15 cellular contexts compared by ENCODE assay signal in the genomic region with DNA sequence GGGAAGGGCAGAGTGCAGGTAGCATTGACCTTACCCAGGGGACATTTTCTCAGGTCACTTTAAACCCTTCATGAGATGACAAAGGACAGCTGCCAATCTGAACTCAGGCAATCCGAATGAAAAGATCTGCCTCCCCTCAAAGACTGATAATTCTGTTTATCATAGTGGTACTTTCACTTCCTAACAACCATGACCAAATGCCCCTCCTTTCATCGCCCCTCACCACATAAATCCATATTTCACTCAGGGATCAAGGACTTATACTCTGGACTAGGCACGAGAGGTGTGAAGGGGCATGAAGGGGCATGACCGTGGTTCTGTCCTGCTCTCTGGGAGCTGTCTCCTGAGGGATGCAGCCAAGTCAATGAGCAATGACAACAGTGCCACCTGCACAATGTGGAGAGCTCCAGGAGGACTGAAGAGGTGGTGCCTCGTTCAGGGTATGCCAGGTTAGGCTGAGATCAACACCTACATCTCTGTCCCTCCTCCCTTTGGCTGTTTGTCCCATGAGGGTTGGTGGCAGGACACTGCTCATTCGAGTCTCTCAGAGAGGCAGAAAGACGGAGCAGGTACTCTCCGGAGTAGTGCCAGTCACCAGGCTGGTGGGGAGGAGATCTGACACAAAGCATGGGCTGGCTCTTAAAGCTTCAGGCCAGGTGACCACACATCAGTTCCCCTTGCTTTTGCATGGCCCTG. TPM values are rescaled to one million over a fixed set of nuclear protein-coding genes. Genes with fewer than 3 reads are reported as not detected.
DNase-seq lines count a peak whose midpoint lies in the region; ATAC-seq, FAIRE-seq and TF ChIP-seq lines count a peak whose summit lies in the region.
"Had no signal": no experiment of that assay in that cellular context is flagged by ENCODE, and none has a peak within 500 bp of the region (broad histone marks: within the 10 kb centered on the region; RNA-seq: fewer than 3 reads in every experiment).

No MANE protein-coding gene starts in this region.

- H3K9me3 Mint-ChIP-seq in activated naive CD8-positive, alpha-beta T cell treated with anti-CD3 and anti-CD28 coated beads, Interleukin-2, amount 50 U/mL, for 24 hours, result no peaks in the 10 kb centered on the region
- H3K9me3 Mint-ChIP-seq: activated CD4-positive, alpha-beta T cell treated with anti-CD3 and anti-CD28 coated beads, Interleukin-2, amount 10 ng/mL, durations not matched to agents 7 days and 5 days; type B pancreatic cell had no signal

- no peak overlapping the region for H3K4me3 Mint-ChIP-seq in activated naive CD8-positive, alpha-beta T cell treated with anti-CD3 and anti-CD28 coated beads, Interleukin-2, amount 50 U/mL, for 24 hours
- H3K4me3 Mint-ChIP-seq: activated CD4-positive, alpha-beta T cell treated with anti-CD3 and anti-CD28 coated beads, Interleukin-2, amount 10 ng/mL, durations not matched to agents 7 days and 5 days; type B pancreatic cell had no signal

- TF ChIP-seq CTCF in vagina (IDR thresholded peaks at IDR 0.05) (no peak), omental fat pad (IDR thresholded peaks at IDR 0.05) (no peak)

- H3K36me3 Mint-ChIP-seq in activated naive CD8-positive, alpha-beta T cell treated with anti-CD3 and anti-CD28 coated beads, Interleukin-2, amount 50 U/mL, for 24 hours (ENCODE audit: low read depth), result no peaks in the 10 kb centered on the region

- DNase-seq in GM12892 (ENCODE audit: insufficient read length), result no peak
- peak; percentile 22 for DNase-seq in NCI-H2029 (lab: John Stamatoyannopoulos, UW)
- no peak for DNase-seq in activated naive CD8-positive, alpha-beta T cell treated with anti-CD3 and anti-CD28 coated beads, Interleukin-2, amount 50 U/mL, for 24 hours
- DNase-seq in vagina (ENCODE audit: extremely low spot score in 2 of 2), result no peak
- DNase-seq in omental fat pad (ENCODE audit: low spot score), result no peak
- DNase-seq: activated CD4-positive, alpha-beta T cell treated with anti-CD3 and anti-CD28 coated beads, Interleukin-2, amount 10 ng/mL, durations not matched to agents 7 days and 5 days; activated naive CD4-positive, alpha-beta T cell treated with anti-CD3 and anti-CD28 coated beads, Interleukin-2, amount 50 U/mL, for 16 hours; EL; MV-4-11; SW 1271 had no signal

- H3K4me1 Mint-ChIP-seq in activated naive CD8-positive, alpha-beta T cell treated with anti-CD3 and anti-CD28 coated beads, Interleukin-2, amount 50 U/mL, for 24 hours, result peaks cover 4% of the 10 kb centered on the region
- H3K4me1 Mint-ChIP-seq: activated CD4-positive, alpha-beta T cell treated with anti-CD3 and anti-CD28 coated beads, Interleukin-2, amount 10 ng/mL, durations not matched to agents 7 days and 5 days had no signal

- no peaks in the 10 kb centered on the region for H3K27me3 Mint-ChIP-seq in activated naive CD8-positive, alpha-beta T cell treated with anti-CD3 and anti-CD28 coated beads, Interleukin-2, amount 50 U/mL, for 24 hours
- H3K27me3 Mint-ChIP-seq: activated CD4-positive, alpha-beta T cell treated with anti-CD3 and anti-CD28 coated beads, Interleukin-2, amount 10 ng/mL, durations not matched to agents 7 days and 5 days had no signal

- H3K27me3 ChIP-seq in vagina, result no peaks in the 10 kb centered on the region

- no peaks in the 10 kb centered on the region for H3K4me1 ChIP-seq in vagina

- no peak overlapping the region for H3K27ac ChIP-seq in vagina

- ATAC-seq in GM19452 (IDR thresholded peaks at IDR 0.05; ENCODE audit: unreplicated experiment) (peak; percentile 41), HG02973 (IDR thresholded peaks at IDR 0.05; ENCODE audit: unreplicated experiment) (peak; percentile 15), HG03097 (IDR thresholded peaks at IDR 0.05; ENCODE audit: low FRiP score, unreplicated experiment) (no peak), omental fat pad (ENCODE audit: low FRiP score) (no peak)
- no peak for ATAC-seq in activated naive CD8-positive, alpha-beta T cell treated with anti-CD3 and anti-CD28 coated beads, Interleukin-2, amount 50 U/mL, for 24 hours

- no peak overlapping the region for H3K27ac Mint-ChIP-seq in activated naive CD8-positive, alpha-beta T cell treated with anti-CD3 and anti-CD28 coated beads, Interleukin-2, amount 50 U/mL, for 24 hours
- H3K27ac Mint-ChIP-seq: activated CD4-positive, alpha-beta T cell treated with anti-CD3 and anti-CD28 coated beads, Interleukin-2, amount 10 ng/mL, durations not matched to agents 7 days and 5 days; type B pancreatic cell had no signal

- H3K9me3 ChIP-seq in vagina, result no peaks in the 10 kb centered on the region

- intact Hi-C loops in vagina (cut with DNase I), result no loop called here

- TF ChIP-seq POLR2A in GM12892 (IDR thresholded peaks at IDR 0.05; ENCODE audit: low read depth, low read length) (no peak), vagina (IDR thresholded peaks at IDR 0.05) (no peak)

- no peak overlapping the region for H3K4me3 ChIP-seq in vagina

- FAIRE-seq in GM12892 (lab: Jason Lieb, UNC), result peak; percentile 74

- H3K36me3 ChIP-seq in vagina, result no peaks in the 10 kb centered on the region

RNA-seq across cellular contexts. Expression of a gene that starts 12.5 kb away (rescaled TPM):
- polyA plus RNA-seq in GM12892 (2012; ENCODE audit: missing spikeins), result 0.32 TPM
- 8.1 TPM for total RNA-seq in vagina
- total RNA-seq in omental fat pad, result 10 to 100 TPM in 1 of 4 donors, 1 to 10 TPM in 3; 1.1 to 16.3 (median 3.6) TPM
- total RNA-seq: activated CD4-positive, alpha-beta T cell treated with anti-CD3 and anti-CD28 coated beads, Interleukin-2, amount 10 ng/mL, durations not matched to agents 7 days and 5 days; fibroblast of lung had no signal

Comparison
In these comparisons a context has a peak if more than half of its experiments do, and no peak if none do; other contexts are left out.
1. ATAC-seq: peak in GM19452 (single experiment) and HG02973 (single experiment); none in activated naive CD8-positive, alpha-beta T cell treated with anti-CD3 and anti-CD28 coated beads, Interleukin-2, amount 50 U/mL, for 24 hours (single experiment), HG03097 (single experiment) and omental fat pad (single experiment).